In the genomic region with DNA sequence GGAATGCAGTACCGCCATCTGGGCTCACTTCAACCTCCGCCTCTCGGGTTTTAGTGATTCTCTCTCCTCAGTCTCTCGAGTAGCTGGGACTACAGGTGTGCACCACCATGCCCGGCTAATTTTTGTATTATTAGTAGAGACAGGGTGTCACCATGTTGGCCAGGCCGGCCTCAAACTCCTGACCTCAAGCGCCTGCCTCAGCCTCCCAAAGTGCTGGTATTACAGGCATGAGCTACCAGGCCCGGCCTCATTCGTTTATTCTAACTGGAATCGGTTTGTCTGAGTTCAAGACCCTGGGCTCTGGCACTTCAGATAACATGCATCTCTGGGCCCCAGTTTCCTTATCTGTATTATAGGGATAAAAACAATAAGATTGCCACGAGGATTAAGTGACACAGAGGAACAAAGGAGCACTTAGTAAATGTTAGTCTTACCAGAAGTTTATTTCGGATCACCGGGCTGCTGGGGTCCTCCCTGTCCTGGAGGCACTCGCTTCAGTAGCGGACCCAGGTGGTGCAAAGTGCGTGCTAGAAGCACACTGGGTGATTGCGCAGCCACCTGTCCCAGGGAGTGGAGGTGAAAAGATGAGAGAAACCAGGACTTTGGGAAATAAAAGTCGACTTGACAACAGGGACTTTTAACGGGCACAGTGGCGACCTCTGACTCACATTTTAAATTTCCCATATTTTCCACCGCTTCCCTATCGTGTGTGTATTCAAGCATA, we compare ENCODE assay signal across 8 cellular contexts. TPM values are rescaled to one million over a fixed set of nuclear protein-coding genes. Genes with fewer than 3 reads are reported as not detected.
DNase-seq lines count a peak whose midpoint lies in the region; ATAC-seq and TF ChIP-seq lines count a peak whose summit lies in the region.

No MANE protein-coding gene starts in this region.

- H2AFZ ChIP-seq in IMR-90 (replicated peaks; ENCODE audit: low read length, poor library complexity): peak overlapping the region; percentile 97

- no peak overlapping the region for H3K56ac ChIP-seq in IMR-90 (ENCODE audit: extremely low read depth, insufficient read depth, low read length)

- H3K4me3 ChIP-seq in IMR-90 (ENCODE audit: insufficient read depth, low read depth, low read length) (peak overlapping the region; percentile 46), body of pancreas (no peak overlapping the region)

- H3K27me3 ChIP-seq in IMR-90 (ENCODE audit: control insufficient read depth, insufficient read depth, low read length): peaks cover 9% of the 10 kb centered on the region
- H3K27me3 ChIP-seq in body of pancreas: no peaks in the 10 kb centered on the region

- POLR2A ChIA-PET in IMR-90 (lab: Charles Lee; ENCODE audit: unreplicated experiment): interaction anchor here (0.6 kb wide), 2 partner anchors 270 to 430 kb away, joined by 5 to 12 read pairs; no protein-coding TSS in a partner anchor

- H2BK5ac ChIP-seq in IMR-90 (ENCODE audit: low read depth, low read length, poor library complexity, severe bottlenecking): no peak overlapping the region

- ATAC-seq in IMR-90 (ENCODE audit: low read depth) (no peak), body of pancreas (peak; percentile 55), GM18870 (IDR thresholded peaks at IDR 0.05; ENCODE audit: unreplicated experiment) (no peak), GM21515 (IDR thresholded peaks at IDR 0.05; ENCODE audit: unreplicated experiment) (no peak)

- no peak overlapping the region for H4K5ac ChIP-seq in IMR-90 (ENCODE audit: low read depth, low read length)

- H3K4me1 ChIP-seq in IMR-90 (ENCODE audit: control insufficient read depth, insufficient read depth, low read length) (0 out of 2 replicates have a peak, but pooled peaks cover 2% of the 10 kb centered on the region), body of pancreas (peaks cover 33% of the 10 kb centered on the region)

- H3K36me3 ChIP-seq in IMR-90 (ENCODE audit: control insufficient read depth, insufficient read depth, low read length): no peaks in the 10 kb centered on the region
- no peaks in the 10 kb centered on the region for H3K36me3 ChIP-seq in body of pancreas (replicated peaks in 1 of 2; ENCODE audit: insufficient read depth in 1 of 2, low read depth in 2 of 2)

- H3K4ac ChIP-seq in IMR-90 (ENCODE audit: low read depth, low read length): no peak overlapping the region

- no peak overlapping the region for H2BK15ac ChIP-seq in IMR-90 (ENCODE audit: low read depth, low read length)

- H2AK9ac ChIP-seq in IMR-90 (replicated peaks; ENCODE audit: low read depth, low read length, poor library complexity): no peak overlapping the region

- intact Hi-C loops in IMR-90 (cut with micrococcal nuclease): no loop called here
- intact Hi-C loops in body of pancreas (cut with DNase I): no loop called here

- TF ChIP-seq RAD21 in IMR-90 (IDR thresholded peaks at IDR 0.05; ENCODE audit: low read length): no peak

- 0 out of 4 replicates have a peak, but pooled peaks cover 0 to 6% of the 10 kb centered on the region in 2 experiments for H3K79me1 ChIP-seq in IMR-90 (ENCODE audit: low read depth in 1 of 2, low read length in 2 of 2)

- dilution Hi-C loops in IMR-90 (cut with HindIII; ENCODE audit: low sequenced_read_pairs, unreplicated experiment): no loop called here

- H3K27ac ChIP-seq in 22Rv1: peak overlapping the region; percentile 87; the same call in 1 of the 2 replicates
- no peak overlapping the region for H3K27ac ChIP-seq in IMR-90 (ENCODE audit: insufficient read depth, low read length)
- H3K27ac ChIP-seq in body of pancreas: peak overlapping the region; percentile 52 to 88 (median 70)
- peak overlapping the region; percentile 56 for H3K27ac ChIP-seq in substantia nigra (ENCODE audit: low read depth, low read length, poor library complexity, severe bottlenecking)

- H3K23ac ChIP-seq in IMR-90 (ENCODE audit: low read depth, low read length): peak overlapping the region; percentile 45; the same call in 1 of the 2 replicates

- H4K20me1 ChIP-seq in IMR-90 (ENCODE audit: insufficient read depth, low read length): no peaks in the 10 kb centered on the region

- no peak overlapping the region for H2BK20ac ChIP-seq in IMR-90 (ENCODE audit: low read depth, low read length)

- BruUV-seq in IMR-90 (replicated peaks; lab: Mats Ljungman, UMichigan): no TSS peak

- H3K9me3 ChIP-seq in IMR-90 (ENCODE audit: control insufficient read depth, insufficient read depth, low read length) (no peaks in the 10 kb centered on the region), body of pancreas (no peaks in the 10 kb centered on the region)

- no peak overlapping the region for H3K18ac ChIP-seq in IMR-90 (ENCODE audit: low read depth, low read length)

- no peak overlapping the region for H3K14ac ChIP-seq in IMR-90 (replicated peaks; ENCODE audit: low read depth, low read length)

- WGBS in IMR-90 (ENCODE audit: extremely low coverage in 2 of 2, insufficient read length in 1 of 2), 2 experiments: 58% methylated on average over 6 of the region's 22 CpGs; no CpG with 5 or more reads in 1 of the 2 experiments
- WGBS in body of pancreas, 2 donors: 37 to 38% methylated on average over 21 to 22 of the region's 22 CpGs

- TF ChIP-seq POLR2A in IMR-90 (IDR thresholded peaks at IDR 0.05; ENCODE audit: low read depth, low read length): no peak
- no peak for TF ChIP-seq POLR2A in body of pancreas (IDR thresholded peaks at IDR 0.05)

- H3K9me1 ChIP-seq in IMR-90 (ENCODE audit: insufficient read depth, low read length): 0 out of 2 replicates have a peak, but pooled peaks cover 2% of the 10 kb centered on the region

- H3K4me2 ChIP-seq in IMR-90 (ENCODE audit: low read depth, low read length): peak overlapping the region; percentile 78

- no peak overlapping the region for H4K91ac ChIP-seq in IMR-90 (ENCODE audit: insufficient read depth, low read depth, low read length)

- no peak for DNase-seq in IMR-90
- peak; percentile 45 to 70 (median 50) for DNase-seq in body of pancreas
- peak; percentile 68 for DNase-seq in left kidney (ENCODE audit: low read depth, low spot score)
- DNase-seq in substantia nigra (lab: John Stamatoyannopoulos, UW): peak in 2 of 49 donors; percentile 34 to 37
- DNase-seq in NCI-H524 treated with DMSO at 0.1 percent for 48 hours (lab: John Stamatoyannopoulos, UW): no peak

- no peak overlapping the region for H2AK5ac ChIP-seq in IMR-90 (ENCODE audit: low read depth, low read length)

- no peak for TF ChIP-seq CTCF in 22Rv1 (IDR thresholded peaks at IDR 0.05)
- no peak for TF ChIP-seq CTCF in IMR-90 (conservative IDR thresholded peaks at IDR 0.05; ENCODE audit: low read depth, low read length)
- peak in 1 of 7 experiments; percentile 5 for TF ChIP-seq CTCF in body of pancreas (IDR thresholded peaks at IDR 0.05)

- H2BK120ac ChIP-seq in IMR-90 (ENCODE audit: low read depth, low read length): no peak overlapping the region

- CTCF ChIA-PET in IMR-90 (lab: Yijun Ruan, JAX): interaction anchor here (0.5 kb wide), 1 partner anchor 1635 kb away, joined by 3 read pairs; no protein-coding TSS in a partner anchor

- peak overlapping the region in 1 of 2 experiments; percentile 73; a peak in 1 of 4 replicates for H4K8ac ChIP-seq in IMR-90 (ENCODE audit: low read depth in 2 of 2, low read length in 2 of 2)

- peak overlapping the region; percentile 49 for H3K9ac ChIP-seq in IMR-90 (ENCODE audit: low read depth, low read length)

- in situ Hi-C loops in IMR-90 (cut with MboI; ENCODE audit: low sequenced_read_pairs): no loop called here

TF ChIP-seq in IMR-90, 13 proteins besides CTCF, POLR2A, EP300 and RAD21:
- no peak for TF ChIP-seq RFX5 (IDR thresholded peaks at IDR 0.05; ENCODE audit: low read depth, low read length)
- TF ChIP-seq SMC3 (IDR thresholded peaks at IDR 0.05; ENCODE audit: low read depth, low read length): no peak

RNA-seq across cellular contexts. Expression of a gene that starts 37.5 kb away (rescaled TPM):
- 1.1 and 2.0 TPM in 2 replicates for total RNA-seq in IMR-90 (2012; rRNA removed)
- polyA plus RNA-seq in IMR-90 (2012; rRNA removed): 1.3 and 2.1 TPM in 2 replicates
- polyA plus RNA-seq in IMR-90 (2012; cell fraction: cytosol; rRNA removed): 0.87 and 1.3 TPM in 2 replicates
- polyA plus RNA-seq in IMR-90 (2012; cell fraction: nucleus; rRNA removed; ENCODE audit: low replicate concordance): 3.0 and 3.9 TPM in 2 replicates
- total RNA-seq in body of pancreas: 100 to 1,000 TPM in 1 of 2 donors, 10 to 100 TPM in 1; 71.1 to 358 TPM

RNA-seq across cellular contexts. Expression of a gene that starts 56.5 kb away (rescaled TPM):
- total RNA-seq in IMR-90 (2012; rRNA removed) (13.1 and 13.3 TPM in 2 replicates), body of pancreas (10 to 100 TPM in 1 of 2 donors, 1 to 10 TPM in 1; 4.9 to 13.5 TPM)
- 14.5 and 16.0 TPM in 2 replicates for polyA plus RNA-seq in IMR-90 (2012; rRNA removed)
- polyA plus RNA-seq in IMR-90 (2012; cell fraction: cytosol; rRNA removed): 7.7 and 16.7 TPM in 2 replicates
- polyA plus RNA-seq in IMR-90 (2012; cell fraction: nucleus; rRNA removed; ENCODE audit: low replicate concordance): 4.3 and 7.7 TPM in 2 replicates

Comparison
In these comparisons a context has a peak if more than half of its experiments do, and no peak if none do; other contexts are left out.
1. DNase-seq: peak in body of pancreas (4 of 4) and left kidney (single experiment); none in IMR-90 (single experiment) and NCI-H524 treated with DMSO at 0.1 percent for 48 hours (single experiment).
2. RNA of a gene that starts 37.5 kb away (total RNA-seq): 71.1 to 358 TPM in body of pancreas; 1.1 to 2.0 TPM in IMR-90; every median in the first group is over 10 times any median in the second.